8 cellular contexts compared by ENCODE assay signal in the genomic region with DNA sequence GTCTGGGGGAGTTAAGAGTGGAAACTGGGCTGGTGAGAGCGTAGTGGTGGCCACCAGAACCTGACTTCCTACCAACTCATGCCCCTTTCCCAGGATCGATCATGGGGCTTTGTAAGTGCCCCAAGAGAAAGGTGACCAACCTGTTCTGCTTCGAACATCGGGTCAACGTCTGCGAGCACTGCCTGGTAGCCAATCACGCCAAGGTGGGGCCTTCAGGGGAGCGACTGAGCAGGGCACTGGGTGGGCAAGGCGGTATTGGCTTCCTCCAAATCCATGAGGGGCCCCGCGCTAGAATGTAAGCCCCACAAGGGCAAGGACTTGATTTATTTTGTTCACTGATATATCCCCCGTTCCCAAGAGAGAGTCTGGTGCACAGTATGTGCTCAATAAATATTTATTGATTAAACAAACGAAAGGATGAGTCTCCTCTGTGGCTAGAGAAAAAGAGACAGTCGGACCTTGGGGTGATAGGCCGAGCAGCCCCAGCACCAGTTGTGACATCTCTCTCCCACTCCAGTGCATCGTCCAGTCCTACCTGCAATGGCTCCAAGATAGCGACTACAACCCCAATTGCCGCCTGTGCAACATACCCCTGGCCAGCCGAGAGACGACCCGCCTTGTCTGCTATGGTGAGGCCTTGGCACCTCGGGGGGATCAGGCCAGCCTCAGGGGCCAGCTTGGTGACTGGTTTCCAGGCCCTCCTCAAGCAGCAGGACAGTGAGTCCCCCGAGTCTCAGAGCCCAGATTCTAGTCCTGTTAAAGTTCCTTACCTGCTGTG. TPM values are rescaled to one million over a fixed set of nuclear protein-coding genes. Genes with fewer than 3 reads are reported as not detected.
DNase-seq lines count a peak whose midpoint lies in the region; ATAC-seq and TF ChIP-seq lines count a peak whose summit lies in the region.

No MANE protein-coding gene starts in this region.

- H3K27me3 Mint-ChIP-seq in activated T-cell treated with anti-CD3 and anti-CD28 coated beads, Interleukin-2, amount 50 U/mL, for 24 hours: no peaks in the 10 kb centered on the region

- H3K9me3 Mint-ChIP-seq in activated T-cell treated with anti-CD3 and anti-CD28 coated beads, Interleukin-2, amount 50 U/mL, for 24 hours: no peaks in the 10 kb centered on the region
- no peaks in the 10 kb centered on the region for H3K9me3 Mint-ChIP-seq in activated naive CD4-positive, alpha-beta T cell treated with anti-CD3 and anti-CD28 coated beads, Interleukin-2, amount 50 U/mL, for 72 hours

- intact Hi-C loops in left colon (cut with DNase I, micrococcal nuclease): no loop called here
- intact Hi-C loops in tibial artery (cut with DNase I; ENCODE audit: low total_unique reads): loop anchor here (5.0 kb wide), 1 partner anchor 57 kb away; a partner anchor contains a TSS

- ATAC-seq in activated naive CD4-positive, alpha-beta T cell treated with anti-CD3 and anti-CD28 coated beads, Interleukin-2, amount 50 U/mL, for 72 hours: no peak
- peak; percentile 7 for ATAC-seq in left colon

- in situ Hi-C loops in G401 (cut with HindIII; ENCODE audit: low sequenced_read_pairs): no loop called here

- TF ChIP-seq CTCF in tibial artery (IDR thresholded peaks at IDR 0.05): no peak

- H3K9me3 ChIP-seq in tibial artery: no peaks in the 10 kb centered on the region

- peaks cover 0 to 21% (median 17%) of the 10 kb centered on the region in 4 donors for H3K4me1 ChIP-seq in tibial artery

- peak overlapping the region; percentile 87 to 88 for H3K27ac ChIP-seq in tibial artery

- H3K4me3 Mint-ChIP-seq in activated T-cell treated with anti-CD3 and anti-CD28 coated beads, Interleukin-2, amount 50 U/mL, for 24 hours: peak overlapping the region; percentile 99

- H3K36me3 Mint-ChIP-seq in activated T-cell treated with anti-CD3 and anti-CD28 coated beads, Interleukin-2, amount 50 U/mL, for 24 hours (ENCODE audit: low read depth): peaks cover 94% of the 10 kb centered on the region
- peaks cover 46 to 51% of the 10 kb centered on the region in 2 donors for H3K36me3 Mint-ChIP-seq in activated naive CD4-positive, alpha-beta T cell treated with anti-CD3 and anti-CD28 coated beads, Interleukin-2, amount 50 U/mL, for 72 hours

- no peak for DNase-seq in activated T-cell treated with anti-CD3 and anti-CD28 coated beads, Interleukin-2, amount 50 U/mL, for 24 hours
- DNase-seq in activated T-cell treated with anti-CD3 and anti-CD28 coated beads, Interleukin-2, amount 50 U/mL, for 1 hour: no peak
- no peak for DNase-seq in activated naive CD4-positive, alpha-beta T cell treated with anti-CD3 and anti-CD28 coated beads, Interleukin-2, amount 50 U/mL, for 72 hours (ENCODE audit: low spot score in 2 of 2)
- DNase-seq in left colon (no peak), tibial artery (no peak), NCI-H2107 (lab: John Stamatoyannopoulos, UW) (no peak), G401 (ENCODE audit: low spot score) (no peak)
- DNase-seq in activated effector memory CD4-positive, alpha-beta T cell treated with anti-CD3 and anti-CD28 coated beads, Interleukin-2, amount 50 U/mL, for 16 hours: no peak

- H3K36me3 ChIP-seq in tibial artery: peaks cover 25 to 44% (median 35%) of the 10 kb centered on the region in 3 donors

- peaks cover 41% of the 10 kb centered on the region for H3K4me1 Mint-ChIP-seq in activated T-cell treated with anti-CD3 and anti-CD28 coated beads, Interleukin-2, amount 50 U/mL, for 24 hours (ENCODE audit: low read depth)

- H3K4me3 ChIP-seq in tibial artery: peak overlapping the region; percentile 67 to 70

- H3K27ac Mint-ChIP-seq in activated T-cell treated with anti-CD3 and anti-CD28 coated beads, Interleukin-2, amount 50 U/mL, for 24 hours: peak overlapping the region; percentile 99
- H3K27ac Mint-ChIP-seq in activated naive CD4-positive, alpha-beta T cell treated with anti-CD3 and anti-CD28 coated beads, Interleukin-2, amount 50 U/mL, for 72 hours: peak overlapping the region; percentile 99 to 100

- H3K27me3 ChIP-seq in tibial artery: no peaks in the 10 kb centered on the region

RNA-seq across cellular contexts. Expression of a gene that starts 0.8 kb away (rescaled TPM):
- 10 to 100 TPM; 29.9 to 41.3 TPM for total RNA-seq in activated naive CD4-positive, alpha-beta T cell treated with anti-CD3 and anti-CD28 coated beads, Interleukin-2, amount 50 U/mL, for 72 hours
- total RNA-seq in left colon: 10 to 100 TPM; 45.3 to 45.6 TPM
- 17.7 and 42.6 TPM in 2 replicates for total RNA-seq in G401 (2014; rRNA removed; shearing (Covaris generic))

RNA-seq across cellular contexts. Expression of a gene that starts 0.9 kb away (rescaled TPM):
- total RNA-seq in activated naive CD4-positive, alpha-beta T cell treated with anti-CD3 and anti-CD28 coated beads, Interleukin-2, amount 50 U/mL, for 72 hours: 100 to 1,000 TPM; 128 to 203 TPM
- 1 to 10 TPM; 3.0 to 7.3 TPM for total RNA-seq in left colon
- total RNA-seq in G401 (2014; rRNA removed; shearing (Covaris generic)): 59.1 and 71.2 TPM in 2 replicates

RNA-seq across cellular contexts. Expression of a gene that starts 11.2 kb away (rescaled TPM):
- total RNA-seq in activated naive CD4-positive, alpha-beta T cell treated with anti-CD3 and anti-CD28 coated beads, Interleukin-2, amount 50 U/mL, for 72 hours: 100 to 1,000 TPM in 1 of 2 donors, 10 to 100 TPM in 1; 60.4 to 101 TPM
- total RNA-seq in left colon: 100 to 1,000 TPM; 174 to 186 TPM
- 212 and 303 TPM in 2 replicates for total RNA-seq in G401 (2014; rRNA removed; shearing (Covaris generic))

RNA-seq across cellular contexts. Expression of a gene that starts 26.4 kb away (rescaled TPM):
- total RNA-seq in activated naive CD4-positive, alpha-beta T cell treated with anti-CD3 and anti-CD28 coated beads, Interleukin-2, amount 50 U/mL, for 72 hours: 10 to 100 TPM; 14.9 to 23.1 TPM
- 10 to 100 TPM in 1 of 2 donors, 1 to 10 TPM in 1; 7.8 to 34.1 TPM for total RNA-seq in left colon
- total RNA-seq in G401 (2014; rRNA removed; shearing (Covaris generic)): not detected in 2 replicates

RNA-seq across cellular contexts. Expression of a gene that starts 26.9 kb away (rescaled TPM):
- total RNA-seq in activated naive CD4-positive, alpha-beta T cell treated with anti-CD3 and anti-CD28 coated beads, Interleukin-2, amount 50 U/mL, for 72 hours: 10 to 100 TPM; 20.5 to 24.3 TPM
- total RNA-seq in left colon: 10 to 100 TPM; 24.6 to 36.0 TPM
- 23.5 and 39.0 TPM in 2 replicates for total RNA-seq in G401 (2014; rRNA removed; shearing (Covaris generic))
